ENCODE assay signal across 8 cellular contexts in genomic region chr13:94550030-94550738, GRCh38. TPM values are rescaled to one million over a fixed set of nuclear protein-coding genes. Genes with fewer than 3 reads are reported as not detected.
DNase-seq lines count a peak whose midpoint lies in the region; ATAC-seq and TF ChIP-seq lines count a peak whose summit lies in the region.

No MANE protein-coding gene starts in this region.

- H3K27me3 ChIP-seq in Caco-2 (replicated peaks; ENCODE audit: control insufficient read depth, insufficient read depth, low read length): no peaks in the 10 kb centered on the region

- no peak for TF ChIP-seq CTCF in Caco-2 (IDR thresholded peaks at IDR 0.05; ENCODE audit: insufficient read depth in 1 of 2, low read depth in 1 of 2, low read length in 1 of 2, severe bottlenecking in 1 of 2, unreplicated experiment in 1 of 2)
- TF ChIP-seq CTCF in LNCaP clone FGC (IDR thresholded peaks at IDR 0.05; ENCODE audit: control insufficient read depth, extremely low read depth, insufficient read depth): no peak
- TF ChIP-seq CTCF in astrocyte of the spinal cord (IDR thresholded peaks at IDR 0.05; ENCODE audit: low read depth, low read length): no peak

- H3K36me3 Mint-ChIP-seq in Caco-2 (ENCODE audit: insufficient read depth, unreplicated experiment): peaks cover 19% of the 10 kb centered on the region
- peaks cover 27% of the 10 kb centered on the region for H3K36me3 Mint-ChIP-seq in stimulated activated effector memory CD8-positive, alpha-beta T cell treated with anti-CD3 and anti-CD28 coated beads, Interleukin-12 subunit alpha, Interleukin-12 subunit beta, amount 100 ng/mL, for 72 hours

- H3K4me1 Mint-ChIP-seq in Caco-2 (ENCODE audit: low read depth, unreplicated experiment): peaks cover 23% of the 10 kb centered on the region
- peaks cover 22% of the 10 kb centered on the region for H3K4me1 Mint-ChIP-seq in stimulated activated effector memory CD8-positive, alpha-beta T cell treated with anti-CD3 and anti-CD28 coated beads, Interleukin-12 subunit alpha, Interleukin-12 subunit beta, amount 100 ng/mL, for 72 hours

- no TSS peak for BruUV-seq in Caco-2 (replicated peaks; lab: Mats Ljungman, UMichigan)

- H3K9me3 Mint-ChIP-seq in Caco-2 (ENCODE audit: unreplicated experiment): peaks cover 8% of the 10 kb centered on the region
- no peaks in the 10 kb centered on the region for H3K9me3 Mint-ChIP-seq in stimulated activated effector memory CD8-positive, alpha-beta T cell treated with anti-CD3 and anti-CD28 coated beads, Interleukin-12 subunit alpha, Interleukin-12 subunit beta, amount 100 ng/mL, for 72 hours

- H3K4me3 ChIP-seq in Caco-2 (ENCODE audit: low read depth, low read length) (peak overlapping the region; percentile 82), LNCaP clone FGC (ENCODE audit: low read depth, low read length) (peak overlapping the region; percentile 67), astrocyte of the spinal cord (ENCODE audit: low read depth, low read length) (peak overlapping the region; percentile 81)

- no peaks in the 10 kb centered on the region for H3K9me3 ChIP-seq in Caco-2

- H3K4me3 Mint-ChIP-seq in Caco-2 (ENCODE audit: unreplicated experiment): peak overlapping the region; percentile 86
- H3K4me3 Mint-ChIP-seq in stimulated activated effector memory CD8-positive, alpha-beta T cell treated with anti-CD3 and anti-CD28 coated beads, Interleukin-12 subunit alpha, Interleukin-12 subunit beta, amount 100 ng/mL, for 72 hours: peak overlapping the region; percentile 76

- POLR2A ChIA-PET in Caco-2 (lab: Charles Lee): interaction anchor here (0.9 to 1.6 kb wide), 3 partner anchors 11 to 52 kb away, joined by 3 to 6 read pairs (median 3); partner anchors contain the start of gene TGDS

- no peaks in the 10 kb centered on the region for H3K36me3 ChIP-seq in Caco-2 (ENCODE audit: control insufficient read depth, insufficient read depth, low read length)

- peak overlapping the region; percentile 91 for H3K27ac Mint-ChIP-seq in Caco-2 (ENCODE audit: unreplicated experiment)
- peak overlapping the region; percentile 100 for H3K27ac Mint-ChIP-seq in stimulated activated effector memory CD8-positive, alpha-beta T cell treated with anti-CD3 and anti-CD28 coated beads, Interleukin-12 subunit alpha, Interleukin-12 subunit beta, amount 100 ng/mL, for 72 hours

- peaks cover 4% of the 10 kb centered on the region for H3K27me3 Mint-ChIP-seq in Caco-2 (ENCODE audit: insufficient read depth, unreplicated experiment)

- intact Hi-C loops in Caco-2 (cut with micrococcal nuclease; ENCODE audit: unreplicated experiment): no loop called here

- H3K4me1 ChIP-seq in Caco-2: peaks cover 8% of the 10 kb centered on the region

- in situ Hi-C loops in astrocyte of the spinal cord (cut with HindIII; ENCODE audit: low sequenced_read_pairs): no loop called here

- peak in 1 of 2 experiments; percentile 69 for DNase-seq in Caco-2
- DNase-seq in LNCaP clone FGC (ENCODE audit: low read depth): peak; percentile 10
- DNase-seq in astrocyte of the spinal cord (ENCODE audit: low read depth, low spot score): no peak
- peak; percentile 57 for DNase-seq in iris pigment epithelial cell (ENCODE audit: low read depth)
- DNase-seq in stimulated activated effector memory CD8-positive, alpha-beta T cell treated with anti-CD3 and anti-CD28 coated beads, Interleukin-12 subunit alpha, Interleukin-12 subunit beta, amount 100 ng/mL, for 72 hours (ENCODE audit: low spot score in 2 of 2): no peak
- no peak for DNase-seq in NOMO-1 treated with DMSO at 0.1 percent for 48 hours (lab: John Stamatoyannopoulos, UW; ENCODE audit: unreplicated experiment)
- DNase-seq in activated CD4-positive, alpha-beta T cell treated with anti-CD3 and anti-CD28 coated beads, Interleukin-2, amount 50 U/mL, for 4 hours: no peak

- CTCF ChIA-PET in Caco-2 (lab: Charles Lee): interaction anchor here (0.9 to 2.0 kb wide), 4 partner anchors 14 to 115 kb away, joined by 3 to 16 read pairs (median 4); no protein-coding TSS in a partner anchor

- peak; percentile 8 for ATAC-seq in GM21423 (IDR thresholded peaks at IDR 0.05; ENCODE audit: unreplicated experiment)
- peak; percentile 4 for ATAC-seq in stimulated activated effector memory CD8-positive, alpha-beta T cell treated with anti-CD3 and anti-CD28 coated beads, Interleukin-12 subunit alpha, Interleukin-12 subunit beta, amount 100 ng/mL, for 72 hours

RNA-seq across cellular contexts. Expression of gene TGDS, which starts 45.8 kb away (rescaled TPM):
- 22.0 and 22.8 TPM in 2 replicates for total RNA-seq in Caco-2 (2022)

RNA-seq across cellular contexts. Expression of gene GPR180, which starts 51.5 kb away (rescaled TPM):
- total RNA-seq in Caco-2 (2022): 6.4 and 7.1 TPM in 2 replicates

Comparison
In these comparisons a context has a peak if more than half of its experiments do, and no peak if none do; other contexts are left out.
1. DNase-seq: peak in LNCaP clone FGC (single experiment) and iris pigment epithelial cell (single experiment); none in astrocyte of the spinal cord (single experiment), stimulated activated effector memory CD8-positive, alpha-beta T cell treated with anti-CD3 and anti-CD28 coated beads, Interleukin-12 subunit alpha, Interleukin-12 subunit beta, amount 100 ng/mL, for 72 hours (0 of 2), NOMO-1 treated with DMSO at 0.1 percent for 48 hours (single experiment) and activated CD4-positive, alpha-beta T cell treated with anti-CD3 and anti-CD28 coated beads, Interleukin-2, amount 50 U/mL, for 4 hours (0 of 2).
2. Peak in every context shown above with its lines, with median percentiles within 50 percentile points of each other: H3K4me3 ChIP-seq.